ENCODE assay signal across 9 cellular contexts in the genomic region with DNA sequence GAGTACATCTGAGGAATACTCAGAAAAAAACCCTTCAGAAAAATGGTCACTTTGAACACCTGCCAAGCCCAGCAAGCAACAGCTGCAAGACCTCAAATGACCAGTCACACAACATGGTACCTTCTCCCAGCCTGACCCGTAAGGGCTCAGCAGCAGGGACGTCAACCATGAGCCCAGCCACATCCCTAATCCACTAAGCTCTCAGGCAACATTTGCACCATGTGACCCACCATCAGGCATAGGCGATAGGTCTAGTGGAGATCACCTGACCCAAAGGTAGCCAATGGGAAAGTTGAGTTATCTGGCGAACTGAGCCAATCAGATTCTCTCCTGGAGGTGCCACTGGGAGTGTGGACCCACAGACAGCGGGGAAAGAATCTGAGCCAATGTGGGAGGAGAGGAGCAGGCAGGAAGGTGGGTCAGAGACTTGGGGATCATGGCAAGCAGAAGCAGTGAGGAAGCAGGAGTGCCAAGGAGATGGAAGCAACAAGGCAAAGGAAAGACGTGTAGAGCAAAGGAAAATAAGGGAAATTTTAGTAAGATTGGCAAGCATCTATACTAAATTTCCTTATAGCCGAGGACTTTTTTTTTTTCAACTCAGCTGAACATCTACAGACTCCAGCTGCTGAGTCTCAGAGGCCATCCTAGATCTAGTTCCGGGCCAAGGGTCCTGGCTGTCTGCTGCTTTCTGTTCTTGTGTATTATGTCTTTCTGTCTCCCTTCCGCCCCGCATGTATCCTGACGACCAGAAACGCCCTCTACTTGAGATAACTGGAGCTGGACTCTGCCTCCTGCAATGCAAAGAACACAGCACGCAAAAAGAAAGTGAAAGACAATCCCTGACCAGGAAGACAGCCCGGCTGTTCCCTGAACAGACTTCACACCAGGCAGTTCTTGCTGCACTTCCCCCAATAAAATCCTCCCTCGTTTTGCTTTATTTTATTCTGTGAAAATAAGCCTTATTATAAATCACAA. TPM values are rescaled to one million over a fixed set of nuclear protein-coding genes. Genes with fewer than 3 reads are reported as not detected.
DNase-seq lines count a peak whose midpoint lies in the region; ATAC-seq and TF ChIP-seq lines count a peak whose summit lies in the region.
"Had no signal": no experiment of that assay in that cellular context is flagged by ENCODE, and none has a peak within 500 bp of the region (broad histone marks: within the 10 kb centered on the region; RNA-seq: fewer than 3 reads in every experiment).

No MANE protein-coding gene starts in this region.

- WGBS in thyroid gland, 2 donors, result 45 to 50% methylated on average over 13 to 15 of the region's 15 CpGs

- intact Hi-C loops in thyroid gland (cut with DNase I), result no loop called here

- H3K4me1 Mint-ChIP-seq in central memory CD8-positive, alpha-beta T cell, result peaks cover 32% of the 10 kb centered on the region

- peak overlapping the region; percentile 96 for H3K27ac Mint-ChIP-seq in central memory CD8-positive, alpha-beta T cell (ENCODE audit: low read depth)

- peak; percentile 64 for DNase-seq in AG20443 (ENCODE audit: low spot score)
- peak; percentile 41 to 51 for DNase-seq in NOMO-1 (lab: John Stamatoyannopoulos, UW; ENCODE audit: unreplicated experiment in 2 of 2)
- no peak for DNase-seq in central memory CD8-positive, alpha-beta T cell (ENCODE audit: low spot score in 2 of 2)
- peak; percentile 37 for DNase-seq in mesenteric fat pad (ENCODE audit: low spot score)
- peak; percentile 54 to 65 for DNase-seq in thyroid gland
- DNase-seq in HK-2 (ENCODE audit: unreplicated experiment), result no peak

- no peaks in the 10 kb centered on the region for H3K36me3 ChIP-seq in thyroid gland

- TF ChIP-seq CTCF in thyroid gland (IDR thresholded peaks at IDR 0.05), result no peak

- H3K4me3 ChIP-seq in thyroid gland (replicated peaks in 1 of 3), result no peak overlapping the region

- peak overlapping the region; percentile 72 for H3K4me3 Mint-ChIP-seq in central memory CD8-positive, alpha-beta T cell

- peaks cover 5% of the 10 kb centered on the region for H3K36me3 Mint-ChIP-seq in central memory CD8-positive, alpha-beta T cell (ENCODE audit: insufficient read depth)

- peak overlapping the region; percentile 5 to 37 (median 20) for H3K27ac ChIP-seq in thyroid gland

- H3K9me3 ChIP-seq in thyroid gland, result no peaks in the 10 kb centered on the region

- no peaks in the 10 kb centered on the region for H3K9me3 Mint-ChIP-seq in central memory CD8-positive, alpha-beta T cell

- peaks cover 4 to 17% of the 10 kb centered on the region in 2 donors for H3K4me1 ChIP-seq in thyroid gland

- in situ Hi-C loops in GM18951 (cut with MboI; ENCODE audit: low sequenced_read_pairs, unreplicated experiment), result no loop called here

- H3K27me3 ChIP-seq in thyroid gland, result no peaks in the 10 kb centered on the region

- peak; percentile 17 for TF ChIP-seq POLR2A in GM18951 (IDR thresholded peaks at IDR 0.05; ENCODE audit: extremely low read depth, insufficient read depth, insufficient read length)
- no peak for TF ChIP-seq POLR2A in thyroid gland (IDR thresholded peaks at IDR 0.05)

- H3K27me3 Mint-ChIP-seq in central memory CD8-positive, alpha-beta T cell, result no peaks in the 10 kb centered on the region

- peak; percentile 76 for ATAC-seq in central memory CD8-positive, alpha-beta T cell (replicated peaks; ENCODE audit: extremely low read depth, poor library complexity, severe bottlenecking)
- ATAC-seq in GM19351 (IDR thresholded peaks at IDR 0.05; ENCODE audit: unreplicated experiment), result no peak

RNA-seq across cellular contexts. Expression of a gene that starts 11.0 kb away (rescaled TPM):
- total RNA-seq in mesenteric fat pad (0.64 TPM), thyroid gland (1 to 10 TPM in 1 of 4 donors, not detected in 3; 1.4 TPM)
- total RNA-seq: kidney epithelial cell had no signal

RNA-seq across cellular contexts. Expression of a gene that starts 37.6 kb away (rescaled TPM):
- total RNA-seq in mesenteric fat pad (13.0 TPM), thyroid gland (10 to 100 TPM; 23.5 to 53.6 (median 39.8) TPM)

RNA-seq across cellular contexts. Expression of a gene that starts 40.1 kb away (rescaled TPM):
- total RNA-seq in mesenteric fat pad (399 TPM), thyroid gland (10 to 100 TPM; 42.8 to 96.0 (median 74.6) TPM)

Comparison
In these comparisons a context has a peak if more than half of its experiments do, and no peak if none do; other contexts are left out.
1. DNase-seq: peak in AG20443 (single experiment), NOMO-1 (2 of 2), mesenteric fat pad (single experiment) and thyroid gland (2 of 2); none in central memory CD8-positive, alpha-beta T cell (0 of 2) and HK-2 (single experiment).